Comparison of ENCODE assay signal across 1 cellular context in the genomic region with DNA sequence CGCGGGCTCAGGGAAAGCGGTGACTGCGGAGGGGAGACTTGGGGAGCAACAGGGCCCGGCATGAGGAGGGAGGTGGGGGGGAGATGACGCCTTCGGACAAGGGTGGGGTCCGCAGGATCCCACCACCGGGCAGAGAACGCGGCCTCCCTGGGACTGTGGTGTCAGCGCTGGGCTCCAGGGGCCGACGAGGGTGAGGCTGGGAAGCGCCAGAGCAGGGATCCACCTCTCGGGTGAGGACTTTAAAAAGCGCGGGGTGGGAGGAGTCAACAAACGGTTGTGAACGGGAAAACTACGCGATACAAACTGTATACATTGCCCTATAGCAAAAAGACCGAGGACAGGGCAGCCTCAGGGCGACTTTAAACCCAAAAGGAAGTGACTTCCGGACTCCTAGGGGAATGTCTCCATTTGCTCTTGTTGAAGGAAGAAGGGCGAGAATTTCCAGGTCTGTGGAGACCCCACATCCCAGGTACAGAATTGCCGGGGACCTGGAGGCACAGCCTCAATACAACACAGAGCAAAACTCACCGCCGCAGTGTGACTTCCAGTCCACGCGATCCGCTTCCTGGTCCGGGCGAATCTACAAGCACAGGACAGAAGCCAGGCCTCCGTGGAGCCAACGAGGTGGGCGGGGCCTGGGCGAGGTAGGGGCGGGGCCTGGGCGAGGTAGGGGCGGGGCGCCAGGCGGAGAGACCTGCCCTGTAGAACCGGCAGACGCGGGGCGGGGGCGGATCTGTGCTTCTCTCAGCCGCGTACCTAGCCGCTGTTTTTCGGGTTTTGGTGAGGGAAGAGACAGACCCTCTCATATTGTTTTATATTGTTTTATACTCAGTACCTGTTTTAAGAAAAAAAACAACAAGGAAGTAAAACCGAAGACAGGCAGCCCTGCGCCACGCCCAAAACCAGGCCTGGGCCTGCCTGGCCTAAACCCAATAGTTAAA.
TF ChIP-seq lines count a peak whose summit lies in the region.

A gene (minus strand): TSS at position 588 of the 941 bp plus-strand sequence. CDS start 5,555 bp downstream, outside the sequence.

TF ChIP-seq in HepG2, 621 proteins besides CTCF, POLR2A, EP300 and RAD21 (continued from another document):
- TF ChIP-seq ATF7-NPFF (CRISPR knock-in tag; IDR thresholded peaks at IDR 0.05; ENCODE audit: low read depth) = 0 out of 2 replicates have a peak, but pooled peaks have one; percentile 15
- TF ChIP-seq ISX (CRISPR knock-in tag; conservative IDR thresholded peaks at IDR 0.05) = 0 out of 2 replicates have a peak, but pooled peaks have one; percentile 42
- TF ChIP-seq, protein P1, sequence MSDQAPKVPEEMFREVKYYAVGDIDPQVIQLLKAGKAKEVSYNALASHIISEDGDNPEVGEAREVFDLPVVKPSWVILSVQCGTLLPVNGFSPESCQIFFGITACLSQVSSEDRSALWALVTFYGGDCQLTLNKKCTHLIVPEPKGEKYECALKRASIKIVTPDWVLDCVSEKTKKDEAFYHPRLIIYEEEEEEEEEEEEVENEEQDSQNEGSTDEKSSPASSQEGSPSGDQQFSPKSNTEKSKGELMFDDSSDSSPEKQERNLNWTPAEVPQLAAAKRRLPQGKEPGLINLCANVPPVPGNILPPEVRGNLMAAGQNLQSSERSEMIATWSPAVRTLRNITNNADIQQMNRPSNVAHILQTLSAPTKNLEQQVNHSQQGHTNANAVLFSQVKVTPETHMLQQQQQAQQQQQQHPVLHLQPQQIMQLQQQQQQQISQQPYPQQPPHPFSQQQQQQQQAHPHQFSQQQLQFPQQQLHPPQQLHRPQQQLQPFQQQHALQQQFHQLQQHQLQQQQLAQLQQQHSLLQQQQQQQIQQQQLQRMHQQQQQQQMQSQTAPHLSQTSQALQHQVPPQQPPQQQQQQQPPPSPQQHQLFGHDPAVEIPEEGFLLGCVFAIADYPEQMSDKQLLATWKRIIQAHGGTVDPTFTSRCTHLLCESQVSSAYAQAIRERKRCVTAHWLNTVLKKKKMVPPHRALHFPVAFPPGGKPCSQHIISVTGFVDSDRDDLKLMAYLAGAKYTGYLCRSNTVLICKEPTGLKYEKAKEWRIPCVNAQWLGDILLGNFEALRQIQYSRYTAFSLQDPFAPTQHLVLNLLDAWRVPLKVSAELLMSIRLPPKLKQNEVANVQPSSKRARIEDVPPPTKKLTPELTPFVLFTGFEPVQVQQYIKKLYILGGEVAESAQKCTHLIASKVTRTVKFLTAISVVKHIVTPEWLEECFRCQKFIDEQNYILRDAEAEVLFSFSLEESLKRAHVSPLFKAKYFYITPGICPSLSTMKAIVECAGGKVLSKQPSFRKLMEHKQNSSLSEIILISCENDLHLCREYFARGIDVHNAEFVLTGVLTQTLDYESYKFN (CRISPR knock-in tag; conservative IDR thresholded peaks at IDR 0.05) = no peak
- peak; percentile 52; the same call in 1 of the 2 replicates for TF ChIP-seq PHF20 (CRISPR knock-in tag; IDR thresholded peaks at IDR 0.05)
- TF ChIP-seq, protein P2, sequence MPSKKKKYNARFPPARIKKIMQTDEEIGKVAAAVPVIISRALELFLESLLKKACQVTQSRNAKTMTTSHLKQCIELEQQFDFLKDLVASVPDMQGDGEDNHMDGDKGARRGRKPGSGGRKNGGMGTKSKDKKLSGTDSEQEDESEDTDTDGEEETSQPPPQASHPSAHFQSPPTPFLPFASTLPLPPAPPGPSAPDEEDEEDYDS (CRISPR knock-in tag; IDR thresholded peaks at IDR 0.05) = peak; percentile 28; the same call in 1 of the 2 replicates
- 0 out of 2 replicates have a peak, but pooled peaks have one; percentile 29 for TF ChIP-seq ZNF546 (CRISPR knock-in tag; conservative IDR thresholded peaks at IDR 0.05)
- 0 out of 2 replicates have a peak, but pooled peaks have one; percentile 27 for TF ChIP-seq ZNF556 (CRISPR knock-in tag; IDR thresholded peaks at IDR 0.05; ENCODE audit: borderline replicate concordance)
- TF ChIP-seq, protein P3, sequence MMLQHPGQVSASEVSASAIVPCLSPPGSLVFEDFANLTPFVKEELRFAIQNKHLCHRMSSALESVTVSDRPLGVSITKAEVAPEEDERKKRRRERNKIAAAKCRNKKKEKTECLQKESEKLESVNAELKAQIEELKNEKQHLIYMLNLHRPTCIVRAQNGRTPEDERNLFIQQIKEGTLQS (CRISPR knock-in tag; IDR thresholded peaks at IDR 0.05) = no peak
- peak; percentile 38; the same call in 1 of the 2 replicates for TF ChIP-seq KAT8 (CRISPR knock-in tag; IDR thresholded peaks at IDR 0.05)
- TF ChIP-seq ZNF274 (CRISPR knock-in tag; IDR thresholded peaks at IDR 0.05) = 0 out of 2 replicates have a peak, but pooled peaks have one; percentile 10
- no peak for TF ChIP-seq ZNF777 (CRISPR knock-in tag; IDR thresholded peaks at IDR 0.05)
- no peak for TF ChIP-seq PHF5A (CRISPR knock-in tag; IDR thresholded peaks at IDR 0.05; ENCODE audit: low read depth, unreplicated experiment)
- TF ChIP-seq, protein P4, sequence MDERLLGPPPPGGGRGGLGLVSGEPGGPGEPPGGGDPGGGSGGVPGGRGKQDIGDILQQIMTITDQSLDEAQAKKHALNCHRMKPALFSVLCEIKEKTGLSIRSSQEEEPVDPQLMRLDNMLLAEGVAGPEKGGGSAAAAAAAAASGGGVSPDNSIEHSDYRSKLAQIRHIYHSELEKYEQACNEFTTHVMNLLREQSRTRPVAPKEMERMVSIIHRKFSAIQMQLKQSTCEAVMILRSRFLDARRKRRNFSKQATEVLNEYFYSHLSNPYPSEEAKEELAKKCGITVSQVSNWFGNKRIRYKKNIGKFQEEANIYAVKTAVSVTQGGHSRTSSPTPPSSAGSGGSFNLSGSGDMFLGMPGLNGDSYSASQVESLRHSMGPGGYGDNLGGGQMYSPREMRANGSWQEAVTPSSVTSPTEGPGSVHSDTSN (CRISPR knock-in tag; IDR thresholded peaks at IDR 0.05) = no peak
- 0 out of 2 replicates have a peak, but pooled peaks have one; percentile 24 for TF ChIP-seq FOXK1 (CRISPR knock-in tag; IDR thresholded peaks at IDR 0.05; ENCODE audit: borderline replicate concordance, low read depth)
- no peak for TF ChIP-seq ZNF737 (CRISPR knock-in tag; IDR thresholded peaks at IDR 0.05; ENCODE audit: borderline replicate concordance)
- peak; percentile 77 for TF ChIP-seq ZNF878 (CRISPR knock-in tag; IDR thresholded peaks at IDR 0.05)
- TF ChIP-seq ASH2L (IDR thresholded peaks at IDR 0.05; ENCODE audit: insufficient read length, low read depth, low read length) = peak; percentile 55
- TF ChIP-seq ZKSCAN8 (CRISPR knock-in tag; IDR thresholded peaks at IDR 0.05; ENCODE audit: borderline replicate concordance) = 0 out of 2 replicates have a peak, but pooled peaks have one; percentile 14
- TF ChIP-seq FOXA1 (IDR thresholded peaks at IDR 0.05) = no peak
- no peak for TF ChIP-seq FOXA1 (CRISPR knock-in tag; IDR thresholded peaks at IDR 0.05)
- TF ChIP-seq ZFX (CRISPR knock-in tag; IDR thresholded peaks at IDR 0.05; ENCODE audit: low read depth) = peak; percentile 87; the same call in 1 of the 2 replicates
- no peak for TF ChIP-seq ISL2 (CRISPR knock-in tag; IDR thresholded peaks at IDR 0.05)
- no peak for TF ChIP-seq CEBPB (IDR thresholded peaks at IDR 0.05; ENCODE audit: borderline replicate concordance, low read depth, low read length)
- no peak for TF ChIP-seq ZNF772 (CRISPR knock-in tag; IDR thresholded peaks at IDR 0.05)
- TF ChIP-seq, protein P5, sequence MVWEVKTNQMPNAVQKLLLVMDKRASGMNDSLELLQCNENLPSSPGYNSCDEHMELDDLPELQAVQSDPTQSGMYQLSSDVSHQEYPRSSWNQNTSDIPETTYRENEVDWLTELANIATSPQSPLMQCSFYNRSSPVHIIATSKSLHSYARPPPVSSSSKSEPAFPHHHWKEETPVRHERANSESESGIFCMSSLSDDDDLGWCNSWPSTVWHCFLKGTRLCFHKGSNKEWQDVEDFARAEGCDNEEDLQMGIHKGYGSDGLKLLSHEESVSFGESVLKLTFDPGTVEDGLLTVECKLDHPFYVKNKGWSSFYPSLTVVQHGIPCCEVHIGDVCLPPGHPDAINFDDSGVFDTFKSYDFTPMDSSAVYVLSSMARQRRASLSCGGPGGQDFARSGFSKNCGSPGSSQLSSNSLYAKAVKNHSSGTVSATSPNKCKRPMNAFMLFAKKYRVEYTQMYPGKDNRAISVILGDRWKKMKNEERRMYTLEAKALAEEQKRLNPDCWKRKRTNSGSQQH (CRISPR knock-in tag; IDR thresholded peaks at IDR 0.05; ENCODE audit: low read depth) = peak; percentile 81; the same call in 1 of the 2 replicates
TF ChIP-seq in HepG2: peak in this region for 74.
